Comparison of ENCODE assay signal across 12 cellular contexts in the genomic region with DNA sequence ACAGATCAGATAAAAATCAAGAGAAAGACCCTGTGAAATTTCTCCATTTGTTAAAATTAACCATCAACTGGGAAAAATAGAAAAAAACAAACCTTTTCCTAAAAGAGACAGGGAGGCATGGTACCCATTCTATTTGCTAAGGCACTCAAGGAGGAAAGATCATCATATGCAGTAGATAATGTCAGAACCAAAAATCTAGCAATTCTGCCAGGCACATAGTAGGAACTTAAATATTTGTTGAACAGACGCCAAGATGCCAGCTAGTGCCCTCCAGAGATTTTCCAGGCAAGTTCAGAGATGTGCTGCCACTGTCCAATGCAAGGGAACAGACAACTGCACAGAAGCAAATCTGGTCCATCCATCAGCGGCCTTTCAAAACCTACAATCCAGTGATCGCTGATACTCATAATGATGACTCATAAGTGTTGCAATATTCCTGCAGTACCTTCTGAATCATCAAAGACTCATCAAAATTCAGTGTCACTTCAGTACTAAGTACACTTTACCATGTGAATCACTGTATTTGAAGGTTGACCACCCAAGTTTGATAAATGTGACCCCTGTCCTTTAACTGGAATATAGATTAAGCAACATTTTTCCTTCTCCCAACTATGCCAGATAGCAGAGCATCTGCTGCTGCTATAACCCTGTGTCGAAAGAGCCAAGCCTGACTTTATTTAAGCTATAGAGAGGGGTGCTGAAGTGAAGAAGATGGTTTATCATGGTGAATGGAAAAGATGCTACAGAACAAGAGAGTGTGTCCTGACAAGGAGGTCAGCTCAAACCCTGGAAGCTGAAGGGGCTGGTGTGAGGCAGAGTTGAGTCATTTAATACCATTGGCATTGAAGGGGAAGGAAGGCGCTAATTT.
A peak's percentile ranks its signal among the peaks of the same experiment; 100 is the strongest.
DNase-seq lines count a peak whose midpoint lies in the region; ATAC-seq and TF ChIP-seq lines count a peak whose summit lies in the region.
"Had no signal": no experiment of that assay in that cellular context is flagged by ENCODE, and none has a peak within 500 bp of the region (broad histone marks: within the 10 kb centered on the region; RNA-seq: fewer than 3 reads in every experiment).

No MANE protein-coding gene starts in this region.

- no peak overlapping the region for H2AK9ac ChIP-seq in IMR-90 (replicated peaks; ENCODE audit: low read depth, low read length, poor library complexity)

- no peak overlapping the region for H2BK5ac ChIP-seq in IMR-90 (ENCODE audit: low read depth, low read length, poor library complexity, severe bottlenecking)

- no peak for TF ChIP-seq POLR2A in IMR-90 (IDR thresholded peaks at IDR 0.05; ENCODE audit: low read depth, low read length)
- TF ChIP-seq POLR2A in right lobe of liver (IDR thresholded peaks at IDR 0.05), result no peak
- TF ChIP-seq POLR2A in prostate gland (IDR thresholded peaks at IDR 0.05), result no peak

- H4K20me1 ChIP-seq in IMR-90 (ENCODE audit: insufficient read depth, low read length), result no peaks in the 10 kb centered on the region

- H4K91ac ChIP-seq in IMR-90 (ENCODE audit: insufficient read depth, low read depth, low read length), result no peak overlapping the region

- no peak for TF ChIP-seq RAD21 in IMR-90 (IDR thresholded peaks at IDR 0.05; ENCODE audit: low read length)

- H3K9me3 ChIP-seq in IMR-90 (ENCODE audit: control insufficient read depth, insufficient read depth, low read length) (no peaks in the 10 kb centered on the region; the same call in 1 of the 2 replicates), right lobe of liver (no peaks in the 10 kb centered on the region), prostate gland (no peaks in the 10 kb centered on the region)

- H3K9ac ChIP-seq in IMR-90 (ENCODE audit: low read depth, low read length), result no peak overlapping the region

- no peak overlapping the region for H3K56ac ChIP-seq in IMR-90 (ENCODE audit: extremely low read depth, insufficient read depth, low read length)

- no peak overlapping the region for H2AFZ ChIP-seq in IMR-90 (replicated peaks; ENCODE audit: low read length, poor library complexity)

- intact Hi-C loops in IMR-90 (cut with micrococcal nuclease) (no loop called here), right lobe of liver (cut with DNase I) (no loop called here), prostate gland (cut with DNase I) (no loop called here)

- no peak overlapping the region for H3K23ac ChIP-seq in IMR-90 (ENCODE audit: low read depth, low read length)

- no TSS peak for BruUV-seq in IMR-90 (replicated peaks; lab: Mats Ljungman, UMichigan)

- H2BK120ac ChIP-seq in IMR-90 (ENCODE audit: low read depth, low read length), result no peak overlapping the region

- no peaks in the 10 kb centered on the region for H3K9me1 ChIP-seq in IMR-90 (ENCODE audit: insufficient read depth, low read length)

- no peak overlapping the region for H2BK20ac ChIP-seq in IMR-90 (ENCODE audit: low read depth, low read length)

- DNase-seq in BJ (ENCODE audit: low read depth), result peak; percentile 37
- DNase-seq in IMR-90, result peak; percentile 94
- DNase-seq in amniotic epithelial cell (ENCODE audit: low read depth), result peak; percentile 98
- no peak for DNase-seq in right lobe of liver
- no peak for DNase-seq in prostate gland (ENCODE audit: low spot score)
- DNase-seq in activated CD4-positive, alpha-beta T cell treated with anti-CD3 and anti-CD28 coated beads, Interleukin-2, amount 50 U/mL, for 1 hour, result no peak
- DNase-seq in NCI-H748 treated with DMSO at 0.1 percent for 48 hours (lab: John Stamatoyannopoulos, UW), result no peak
- DNase-seq: MM.1S, T-cell had no signal

- H4K8ac ChIP-seq in IMR-90 (ENCODE audit: low read depth in 2 of 2, low read length in 2 of 2), result no peak overlapping the region

- no peak overlapping the region for H2AK5ac ChIP-seq in IMR-90 (ENCODE audit: low read depth, low read length)

- no peak overlapping the region for H3K4me2 ChIP-seq in IMR-90 (ENCODE audit: low read depth, low read length)

- no peak overlapping the region for H4K5ac ChIP-seq in IMR-90 (ENCODE audit: low read depth, low read length)

- no peaks in the 10 kb centered on the region; the same call in 1 of the 2 replicates for H3K36me3 ChIP-seq in BJ (ENCODE audit: control insufficient read depth, insufficient read depth, low read length)
- peaks cover 1% of the 10 kb centered on the region for H3K36me3 ChIP-seq in IMR-90 (ENCODE audit: control insufficient read depth, insufficient read depth, low read length)
- no peaks in the 10 kb centered on the region for H3K36me3 ChIP-seq in right lobe of liver
- no peaks in the 10 kb centered on the region for H3K36me3 ChIP-seq in prostate gland

- no peak overlapping the region for H2BK15ac ChIP-seq in IMR-90 (ENCODE audit: low read depth, low read length)

- no peak overlapping the region for H3K18ac ChIP-seq in IMR-90 (ENCODE audit: low read depth, low read length)

- no peak overlapping the region for H3K4ac ChIP-seq in IMR-90 (ENCODE audit: low read depth, low read length)

- WGBS in IMR-90 (ENCODE audit: extremely low coverage in 2 of 2, insufficient read length in 1 of 2), 2 experiments, result no CpG with 5 or more reads among the region's 5 CpGs
- WGBS in right lobe of liver (ENCODE audit: insufficient coverage, low coverage, low lambda C conversion rate, missing lambda C conversion rate), result 71% methylated on average over 3 of the region's 5 CpGs
- WGBS in prostate gland, result 90% methylated on average over 5 of the region's 5 CpGs

- no peaks in the 10 kb centered on the region for H3K79me1 ChIP-seq in IMR-90 (ENCODE audit: low read depth in 1 of 2, low read length in 2 of 2)

- H3K14ac ChIP-seq in IMR-90 (replicated peaks; ENCODE audit: low read depth, low read length), result no peak overlapping the region

- H3K27ac ChIP-seq in IMR-90 (ENCODE audit: insufficient read depth, low read length) (no peak overlapping the region), right lobe of liver (no peak overlapping the region), prostate gland (no peak overlapping the region)
- H3K27ac ChIP-seq: tibial nerve had no signal

- H3K4me3 ChIP-seq in BJ (ENCODE audit: low read depth, low read length), result no peak overlapping the region
- no peak overlapping the region for H3K4me3 ChIP-seq in IMR-90 (ENCODE audit: insufficient read depth, low read depth, low read length)
- H3K4me3 ChIP-seq in right lobe of liver, result no peak overlapping the region
- H3K4me3 ChIP-seq in prostate gland, result no peak overlapping the region
- H3K4me3 ChIP-seq: GM12878, tibial nerve had no signal

- in situ Hi-C loops in IMR-90 (cut with MboI; ENCODE audit: low sequenced_read_pairs), result no loop called here

- peak; percentile 74 for ATAC-seq in IMR-90 (ENCODE audit: low read depth)
- peak in 3 of 4 donors; percentile 26 to 92 (median 44) for ATAC-seq in right lobe of liver
- no peak for ATAC-seq in HG02623 (IDR thresholded peaks at IDR 0.05; ENCODE audit: unreplicated experiment)
- ATAC-seq: GM12878, T-cell had no signal

- TF ChIP-seq CTCF in BJ (IDR thresholded peaks at IDR 0.05; ENCODE audit: insufficient read depth, low read depth, low read length) (no peak), IMR-90 (conservative IDR thresholded peaks at IDR 0.05; ENCODE audit: low read depth, low read length) (no peak), right lobe of liver (IDR thresholded peaks at IDR 0.05) (no peak), prostate gland (IDR thresholded peaks at IDR 0.05) (no peak)

- H3K4me1 ChIP-seq in IMR-90 (ENCODE audit: control insufficient read depth, insufficient read depth, low read length), result peaks cover 2% of the 10 kb centered on the region; the same call in 1 of the 2 replicates
- H3K4me1 ChIP-seq in right lobe of liver, result no peaks in the 10 kb centered on the region
- H3K4me1 ChIP-seq in prostate gland (replicated peaks), result no peaks in the 10 kb centered on the region
- H3K4me1 ChIP-seq: tibial nerve had no signal

- H3K27me3 ChIP-seq in BJ (ENCODE audit: control insufficient read depth, insufficient read depth, low read length) (no peaks in the 10 kb centered on the region), IMR-90 (ENCODE audit: control insufficient read depth, insufficient read depth, low read length) (peaks cover 2% of the 10 kb centered on the region; the same call in 1 of the 2 replicates), right lobe of liver (no peaks in the 10 kb centered on the region), prostate gland (replicated peaks; ENCODE audit: insufficient read depth) (no peaks in the 10 kb centered on the region)
- H3K27me3 ChIP-seq: tibial nerve had no signal

- dilution Hi-C loops in IMR-90 (cut with HindIII; ENCODE audit: low sequenced_read_pairs, unreplicated experiment), result no loop called here

- CTCF ChIA-PET in BJ (lab: Yijun Ruan, JAX), result interaction anchor here (0.5 to 1.7 kb wide), 2 partner anchors 10 to 153 kb away, joined by 3 to 4 read pairs; no protein-coding TSS in a partner anchor
- CTCF ChIA-PET in IMR-90 (lab: Yijun Ruan, JAX), result interaction anchor here (0.6 to 1.2 kb wide), 2 partner anchors 12 to 14 kb away, joined by 3 to 4 read pairs; no protein-coding TSS in a partner anchor

- POLR2A ChIA-PET in BJ (lab: Charles Lee) (no interaction called here), IMR-90 (lab: Charles Lee; ENCODE audit: unreplicated experiment) (no interaction called here)

TF ChIP-seq in IMR-90, 13 proteins besides CTCF, POLR2A, EP300 and RAD21 (continues in another document):
- TF ChIP-seq MAFK (IDR thresholded peaks at IDR 0.05; ENCODE audit: low read depth, low read length), result peak; percentile 44; the same call in 1 of the 2 replicates
- TF ChIP-seq CHD1 (IDR thresholded peaks at IDR 0.05; ENCODE audit: low read depth, low read length), result no peak
- TF ChIP-seq, protein P1, sequence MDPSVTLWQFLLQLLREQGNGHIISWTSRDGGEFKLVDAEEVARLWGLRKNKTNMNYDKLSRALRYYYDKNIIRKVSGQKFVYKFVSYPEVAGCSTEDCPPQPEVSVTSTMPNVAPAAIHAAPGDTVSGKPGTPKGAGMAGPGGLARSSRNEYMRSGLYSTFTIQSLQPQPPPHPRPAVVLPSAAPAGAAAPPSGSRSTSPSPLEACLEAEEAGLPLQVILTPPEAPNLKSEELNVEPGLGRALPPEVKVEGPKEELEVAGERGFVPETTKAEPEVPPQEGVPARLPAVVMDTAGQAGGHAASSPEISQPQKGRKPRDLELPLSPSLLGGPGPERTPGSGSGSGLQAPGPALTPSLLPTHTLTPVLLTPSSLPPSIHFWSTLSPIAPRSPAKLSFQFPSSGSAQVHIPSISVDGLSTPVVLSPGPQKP (IDR thresholded peaks at IDR 0.05; ENCODE audit: borderline replicate concordance, low read depth, low read length), result no peak
- peak; percentile 67 for TF ChIP-seq BHLHE40 (IDR thresholded peaks at IDR 0.05; ENCODE audit: low read depth, low read length)
- TF ChIP-seq NFE2L2 (IDR thresholded peaks at IDR 0.05; ENCODE audit: low read depth, low read length), result no peak
- TF ChIP-seq MAZ (IDR thresholded peaks at IDR 0.05; ENCODE audit: borderline replicate concordance, low read depth, low read length), result no peak
- no peak for TF ChIP-seq SMC3 (IDR thresholded peaks at IDR 0.05; ENCODE audit: low read depth, low read length)
- TF ChIP-seq MXI1 (IDR thresholded peaks at IDR 0.05; ENCODE audit: borderline replicate concordance, low read depth, low read length), result no peak
- no peak for TF ChIP-seq RFX5 (IDR thresholded peaks at IDR 0.05; ENCODE audit: low read depth, low read length)

Comparison
In these comparisons a context has a peak if more than half of its experiments do, and no peak if none do; other contexts are left out.
1. DNase-seq: peak in BJ (single experiment), IMR-90 (single experiment) and amniotic epithelial cell (single experiment); none in right lobe of liver (0 of 3), prostate gland (single experiment), activated CD4-positive, alpha-beta T cell treated with anti-CD3 and anti-CD28 coated beads, Interleukin-2, amount 50 U/mL, for 1 hour (single experiment) and NCI-H748 treated with DMSO at 0.1 percent for 48 hours (single experiment).